ENCODE assay signal across 35 cellular contexts in the genomic region with DNA sequence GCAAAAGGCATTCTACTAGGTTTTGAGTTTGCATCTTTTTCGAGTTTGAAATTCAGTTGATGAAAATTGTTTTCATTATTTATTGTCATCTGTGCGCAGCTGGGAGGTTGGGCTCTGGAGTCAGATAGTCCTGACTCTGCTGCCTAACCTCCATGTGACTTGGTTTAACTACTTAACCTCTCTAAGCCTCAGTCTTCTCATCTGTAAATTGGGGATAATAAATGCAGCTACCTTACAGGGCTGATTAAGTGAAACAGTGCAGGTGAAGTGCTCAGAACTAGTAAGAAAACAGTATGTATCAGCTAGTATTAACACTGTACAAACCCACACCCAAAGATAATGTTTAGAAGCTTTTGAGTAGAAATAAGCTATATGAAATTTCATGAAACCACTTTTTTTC.
"Had no signal": no experiment of that assay in that cellular context is flagged by ENCODE, and none has a peak within 500 bp of the region (broad histone marks: within the 10 kb centered on the region; RNA-seq: fewer than 3 reads in every experiment).

No MANE protein-coding gene starts in this region.

- H3K9me3 ChIP-seq: MG63 had no signal

- DNase-seq: Karpas-422, Kasumi-1, MG63, MM.1S, MV-4-11, NCI-H1048, NCI-H1092, NCI-H1092 treated with DMSO at 0.1 percent for 48 hours, NCI-H1105, NCI-H1105 treated with DMSO at 0.1 percent for 48 hours, NCI-H1417, NCI-H1417 treated with DMSO at 0.1 percent for 48 hours, NCI-H1436, NCI-H1436 treated with DMSO at 0.1 percent for 48 hours, NCI-H146, NCI-H1694, NCI-H1694 treated with DMSO at 0.1 percent for 48 hours, NCI-H187, NCI-H187 treated with DMSO at 0.1 percent for 48 hours, NCI-H1930, NCI-H2029, NCI-H2029 treated with DMSO at 0.1 percent for 48 hours, NCI-H2081, NCI-H2081 treated with DMSO at 0.1 percent for 48 hours, NCI-H2107, NCI-H2171, NCI-H2171 treated with DMSO at 0.1 percent for 48 hours, NCI-H2227 treated with DMSO at 0.1 percent for 48 hours, NCI-H226, NCI-H345, NCI-H446, NCI-H446 treated with DMSO at 0.1 percent for 48 hours, NCI-H510A, NCI-H510A treated with DMSO at 0.1 percent for 48 hours, NCI-H524 had no signal

- H3K4me3 ChIP-seq: MG63 had no signal

- H3K36me3 ChIP-seq: MG63 had no signal

- H3K27me3 ChIP-seq: MG63 had no signal
